Comparison of ENCODE assay signal across 23 cellular contexts in the genomic region with DNA sequence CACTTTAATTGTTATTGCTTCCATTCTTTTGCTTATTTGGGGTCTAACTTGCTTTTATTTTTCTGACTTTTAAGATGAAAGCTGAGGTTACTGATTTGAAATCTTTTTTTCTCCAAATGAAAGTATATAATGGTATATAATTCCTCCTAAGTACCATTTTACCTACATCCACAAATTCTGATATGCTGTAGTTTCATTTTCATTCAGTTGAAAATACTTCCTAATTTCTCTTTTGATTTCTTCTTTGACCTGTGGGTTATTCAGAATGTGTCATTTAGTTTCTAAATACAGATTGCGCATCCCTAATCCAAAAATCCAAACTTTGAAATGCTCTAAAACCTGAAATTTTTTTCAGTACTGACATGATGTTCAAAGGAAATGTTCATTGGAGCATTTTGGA.
DNase-seq lines count a peak whose midpoint lies in the region; ATAC-seq and TF ChIP-seq lines count a peak whose summit lies in the region.
"Had no signal": no experiment of that assay in that cellular context is flagged by ENCODE, and none has a peak within 500 bp of the region (broad histone marks: within the 10 kb centered on the region; RNA-seq: fewer than 3 reads in every experiment).

No MANE protein-coding gene starts in this region.

- TF ChIP-seq CTCF in left ventricle myocardium inferior (IDR thresholded peaks at IDR 0.05; ENCODE audit: borderline replicate concordance) (no peak), hepatocyte (IDR thresholded peaks at IDR 0.05; ENCODE audit: poor library complexity) (no peak), right atrium auricular region (IDR thresholded peaks at IDR 0.05) (no peak)

- 100% methylated on average over 1 of the region's 1 CpG for WGBS in hepatocyte (ENCODE audit: low lambda C conversion rate, missing lambda C conversion rate)

- H3K27ac Mint-ChIP-seq in activated naive CD8-positive, alpha-beta T cell = peak overlapping the region; percentile 89
- H3K27ac Mint-ChIP-seq in stimulated activated memory B cell treated with anti-CD40 and anti-IgM and Interleukin-4, amounts not matched to agents 10 μg/mL and 1 μg/mL and 100 μg/mL, for 72 hours = peak overlapping the region; percentile 72

- H3K27ac ChIP-seq in left ventricle myocardium inferior (replicated peaks) = peak overlapping the region; percentile 6
- H3K27ac ChIP-seq in hepatocyte = no peak overlapping the region
- no peak overlapping the region for H3K27ac ChIP-seq in right atrium auricular region
- H3K27ac ChIP-seq: breast epithelium had no signal

- H3K4me3 ChIP-seq in left ventricle myocardium inferior (no peak overlapping the region), hepatocyte (no peak overlapping the region), right atrium auricular region (no peak overlapping the region)
- H3K4me3 ChIP-seq: breast epithelium, HAP-1, mucosa of descending colon had no signal

- ATAC-seq in left ventricle myocardium superior = no peak
- ATAC-seq in stimulated activated memory B cell treated with anti-CD40 and anti-IgM and Interleukin-4, amounts not matched to agents 10 μg/mL and 1 μg/mL and 100 μg/mL, for 72 hours = no peak
- ATAC-seq: mucosa of descending colon had no signal

- peaks cover 6% of the 10 kb centered on the region for H3K36me3 ChIP-seq in left ventricle myocardium inferior
- no peaks in the 10 kb centered on the region for H3K36me3 ChIP-seq in hepatocyte (replicated peaks; ENCODE audit: insufficient read depth, low read depth)
- no peaks in the 10 kb centered on the region for H3K36me3 ChIP-seq in right atrium auricular region
- H3K36me3 ChIP-seq: breast epithelium, HAP-1 had no signal

- H3K9me3 ChIP-seq in left ventricle myocardium inferior (replicated peaks) = peaks cover 10% of the 10 kb centered on the region
- H3K9me3 ChIP-seq in hepatocyte (ENCODE audit: low read depth) = peaks cover 14% of the 10 kb centered on the region
- no peaks in the 10 kb centered on the region for H3K9me3 ChIP-seq in right atrium auricular region
- H3K9me3 ChIP-seq: Caco-2, HAP-1 had no signal

- DNase-seq in left ventricle myocardium inferior = no peak
- DNase-seq in left ventricle myocardium superior = no peak
- peak; percentile 49 for DNase-seq in MV-4-11 (lab: John Stamatoyannopoulos, UW)
- no peak for DNase-seq in hepatocyte (ENCODE audit: low spot score)
- DNase-seq in KBM-7 = no peak
- no peak for DNase-seq in right atrium auricular region (ENCODE audit: low spot score)
- DNase-seq: activated CD4-positive, CD25-positive, alpha-beta regulatory T cell; activated CD8-positive, alpha-beta memory T cell treated with anti-CD3 and anti-CD28 coated beads, Interleukin-2, amount 50 U/mL, for 4 hours; Caco-2; cortex of kidney; Kasumi-1; mucosa of descending colon; NCI-H1105 treated with DMSO at 0.1 percent for 48 hours; NCI-H2081; NCI-H446; NK-92 treated with Interleukin-12 subunit alpha and Interleukin-12 subunit beta, amount 100 ng/mL, for 24 hours; stimulated activated CD4-positive, alpha-beta T cell treated with anti-CD3 and anti-CD28 coated beads, Interleukin-4, amount 100 ng/mL, for 24 hours; substantia nigra; T-helper 9 cell had no signal

- in situ Hi-C loops in KBM-7 (cut with MboI; ENCODE audit: low pct_unique_long_range_greater_than_20kb, low sequenced_read_pairs) = no loop called here

- H2AFZ ChIP-seq in hepatocyte = no peak overlapping the region

- H3K4me1 ChIP-seq in left ventricle myocardium inferior (peaks cover 61% of the 10 kb centered on the region), hepatocyte (ENCODE audit: insufficient read depth) (no peaks in the 10 kb centered on the region), right atrium auricular region (peaks cover 0 to 38% of the 10 kb centered on the region in 2 donors)
- H3K4me1 ChIP-seq: breast epithelium, Caco-2 had no signal

- H3K9me3 Mint-ChIP-seq in activated naive CD8-positive, alpha-beta T cell (ENCODE audit: low read depth) = peaks cover 6% of the 10 kb centered on the region
- peaks cover 2% of the 10 kb centered on the region for H3K9me3 Mint-ChIP-seq in stimulated activated memory B cell treated with anti-CD40 and anti-IgM and Interleukin-4, amounts not matched to agents 10 μg/mL and 1 μg/mL and 100 μg/mL, for 72 hours

- H4K20me1 ChIP-seq in hepatocyte (ENCODE audit: insufficient read depth, poor library complexity, severe bottlenecking) = no peaks in the 10 kb centered on the region

- no peaks in the 10 kb centered on the region for H3K27me3 ChIP-seq in left ventricle myocardium inferior (ENCODE audit: low read depth)
- H3K27me3 ChIP-seq in hepatocyte = no peaks in the 10 kb centered on the region
- H3K27me3 ChIP-seq in right atrium auricular region = no peaks in the 10 kb centered on the region
- H3K27me3 ChIP-seq: breast epithelium had no signal

- peaks cover 58% of the 10 kb centered on the region for H3K36me3 Mint-ChIP-seq in activated naive CD8-positive, alpha-beta T cell
- peaks cover 93% of the 10 kb centered on the region for H3K36me3 Mint-ChIP-seq in stimulated activated memory B cell treated with anti-CD40 and anti-IgM and Interleukin-4, amounts not matched to agents 10 μg/mL and 1 μg/mL and 100 μg/mL, for 72 hours

- peaks cover 98% of the 10 kb centered on the region for H3K4me1 Mint-ChIP-seq in activated naive CD8-positive, alpha-beta T cell (ENCODE audit: low read depth)
- H3K4me1 Mint-ChIP-seq in stimulated activated memory B cell treated with anti-CD40 and anti-IgM and Interleukin-4, amounts not matched to agents 10 μg/mL and 1 μg/mL and 100 μg/mL, for 72 hours = peaks cover 93% of the 10 kb centered on the region

- H3K4me3 Mint-ChIP-seq in activated naive CD8-positive, alpha-beta T cell = peak overlapping the region; percentile 68
- H3K4me3 Mint-ChIP-seq in stimulated activated memory B cell treated with anti-CD40 and anti-IgM and Interleukin-4, amounts not matched to agents 10 μg/mL and 1 μg/mL and 100 μg/mL, for 72 hours = peak overlapping the region; percentile 21

- H3K27me3 Mint-ChIP-seq in activated naive CD8-positive, alpha-beta T cell = no peaks in the 10 kb centered on the region
- H3K27me3 Mint-ChIP-seq in stimulated activated memory B cell treated with anti-CD40 and anti-IgM and Interleukin-4, amounts not matched to agents 10 μg/mL and 1 μg/mL and 100 μg/mL, for 72 hours = no peaks in the 10 kb centered on the region

- intact Hi-C loops in left ventricle myocardium inferior (cut with micrococcal nuclease) = no loop called here
- intact Hi-C loops in left ventricle myocardium superior (cut with micrococcal nuclease) = no loop called here

- no peaks in the 10 kb centered on the region for H3K9me2 ChIP-seq in hepatocyte (replicated peaks; ENCODE audit: insufficient read depth)

- H3K4me2 ChIP-seq in hepatocyte = no peak overlapping the region

- H3K79me2 ChIP-seq in hepatocyte = no peaks in the 10 kb centered on the region
